ENCODE assay signal across 8 cellular contexts in the genomic region with DNA sequence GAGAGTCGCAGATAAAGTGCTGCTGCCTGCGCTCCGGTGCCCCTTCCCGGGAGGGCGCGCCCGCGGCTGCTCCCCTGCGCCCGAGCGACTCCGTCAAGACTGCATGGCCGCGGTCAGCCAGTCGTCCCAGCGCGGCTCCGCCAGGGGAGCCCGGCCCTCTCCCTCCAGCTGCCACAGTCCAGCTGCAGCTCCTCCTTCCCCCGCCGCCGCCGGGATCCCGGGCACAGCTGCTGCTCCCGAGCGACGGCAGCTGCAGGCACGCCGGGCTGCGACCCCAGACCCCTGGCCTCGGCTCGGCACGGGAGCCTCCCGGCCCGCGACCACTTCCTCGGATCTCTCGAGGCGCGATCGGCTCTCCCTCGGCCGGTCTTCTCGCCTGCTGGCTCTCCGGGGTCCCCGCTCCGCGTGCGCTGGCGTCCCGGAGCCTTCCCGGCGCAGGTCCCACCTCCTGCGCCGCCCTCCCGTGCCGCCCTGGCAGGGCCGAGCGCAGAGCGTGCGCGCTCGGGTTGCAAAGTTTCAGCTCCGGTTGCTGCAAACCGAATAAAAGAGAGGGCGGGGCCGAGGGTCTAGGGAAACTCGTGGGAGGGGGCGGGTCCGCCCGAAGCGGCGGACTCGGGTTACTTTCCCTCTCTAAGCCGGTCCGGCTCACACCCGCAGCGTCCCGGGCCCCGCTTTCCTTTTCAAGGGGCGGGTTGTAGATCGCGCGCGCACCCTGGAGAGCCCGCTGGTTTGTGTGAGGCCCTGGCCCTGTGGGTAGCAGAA. TPM values are rescaled to one million over a fixed set of nuclear protein-coding genes. Genes with fewer than 3 reads are reported as not detected.
DNase-seq lines count a peak whose midpoint lies in the region; ATAC-seq and TF ChIP-seq lines count a peak whose summit lies in the region.

A gene (minus strand): TSS at position 542 of the 762 bp plus-strand sequence. CDS start 571 bp downstream, outside the sequence.

- H3K79me2 ChIP-seq in GM23248 (ENCODE audit: insufficient read depth), result peaks cover 21% of the 10 kb centered on the region
- no peaks in the 10 kb centered on the region for H3K79me2 ChIP-seq in KMS-11 (ENCODE audit: insufficient read depth, low read depth)

- H3K9ac ChIP-seq in GM23248 (peak within 1 kb of the TSS; percentile 79), KMS-11 (no peak within 1 kb of the TSS)

- H3K4me3 ChIP-seq in GM23248 (peak within 1 kb of the TSS; percentile 85), KMS-11 (IDR thresholded peaks at IDR 0.05; ENCODE audit: insufficient read depth, low read depth, low read length) (no peak within 1 kb of the TSS), cardiac fibroblast (replicated peaks in 1 of 2; ENCODE audit: low read depth in 2 of 2, low read length in 2 of 2) (peak within 1 kb of the TSS; percentile 71 to 91), gastrocnemius medialis (peak within 1 kb of the TSS; percentile 74 to 83 (median 78))

- H2AFZ ChIP-seq in GM23248 (peak within 1 kb of the TSS; percentile 87), KMS-11 (ENCODE audit: low read depth) (peak within 1 kb of the TSS; percentile 22; the same call in 1 of the 2 replicates)

- H3K9me2 ChIP-seq in GM23248 (ENCODE audit: insufficient read depth), result no peaks in the 10 kb centered on the region

- peak; percentile 81 for ATAC-seq in gastrocnemius medialis
- no peak for ATAC-seq in GM18519 (IDR thresholded peaks at IDR 0.05; ENCODE audit: low FRiP score, unreplicated experiment)

- no peaks in the 10 kb centered on the region for H3K27me3 ChIP-seq in GM23248 (replicated peaks; ENCODE audit: insufficient read depth)
- no peaks in the 10 kb centered on the region for H3K27me3 ChIP-seq in KMS-11 (ENCODE audit: insufficient read depth, low read depth)
- no peaks in the 10 kb centered on the region for H3K27me3 ChIP-seq in gastrocnemius medialis

- peak; percentile 88 for DNase-seq in GM04504 (ENCODE audit: low read depth)
- peak; percentile 90 for DNase-seq in GM23248
- peak; percentile 74 for DNase-seq in RWPE1 (ENCODE audit: low spot score)
- peak; percentile 83 to 96 for DNase-seq in cardiac fibroblast (ENCODE audit: low read depth in 2 of 2)
- peak; percentile 90 for DNase-seq in iPS-NIHi11 (ENCODE audit: low spot score)
- peak; percentile 70 to 71 for DNase-seq in gastrocnemius medialis

- H3K27ac ChIP-seq in GM23248 (peak within 1 kb of the TSS; percentile 84), KMS-11 (no peak within 1 kb of the TSS), RWPE1 (peak within 1 kb of the TSS; percentile 89), gastrocnemius medialis (peak within 1 kb of the TSS; percentile 79 to 90 (median 86))

- H4K20me1 ChIP-seq in GM23248 (ENCODE audit: insufficient read depth) (no peaks in the 10 kb centered on the region), KMS-11 (ENCODE audit: insufficient read depth) (no peaks in the 10 kb centered on the region)

- H3K4me2 ChIP-seq in GM23248 (ENCODE audit: unreplicated experiment) (peak within 1 kb of the TSS; percentile 95), KMS-11 (0 out of 2 replicates have a peak within 1 kb of the TSS, but pooled peaks have one; percentile 12)

- TF ChIP-seq POLR2A in gastrocnemius medialis (IDR thresholded peaks at IDR 0.05), result peak; percentile 49 to 78

- CTCF ChIA-PET in RWPE1 (lab: Yijun Ruan, JAX), result interaction anchor here (0.6 to 1.0 kb wide), 4 partner anchors 45 to 236 kb away, joined by 3 to 4 read pairs (median 3); no protein-coding TSS in a partner anchor

- peaks cover 7% of the 10 kb centered on the region; the same call in 1 of the 2 replicates for H3F3A ChIP-seq in GM23248 (ENCODE audit: insufficient read depth)

- intact Hi-C loops in gastrocnemius medialis (cut with DNase I; ENCODE audit: low total_unique reads), result loop anchor here (10.0 kb wide), 1 partner anchor 224 kb away; a partner anchor contains a TSS

- in situ Hi-C loops in GM23248 (cut with MboI) (no loop called here), gastrocnemius medialis (cut with MboI; ENCODE audit: low sequenced_read_pairs in 4 of 4) (loop anchor here in 1 of 4 donors (25.0 kb wide), 1 partner anchor 98 kb away; no protein-coding TSS in a partner anchor)

- peaks cover 9% of the 10 kb centered on the region for H3K4me1 ChIP-seq in GM23248 (ENCODE audit: insufficient read depth)
- H3K4me1 ChIP-seq in KMS-11 (ENCODE audit: low read depth, poor library complexity, severe bottlenecking), result no peaks in the 10 kb centered on the region
- H3K4me1 ChIP-seq in gastrocnemius medialis, result peaks cover 12 to 18% of the 10 kb centered on the region in 2 donors

- no peaks in the 10 kb centered on the region for H3K9me3 ChIP-seq in GM23248 (ENCODE audit: low read depth)
- H3K9me3 ChIP-seq in gastrocnemius medialis, result no peaks in the 10 kb centered on the region

- TF ChIP-seq CTCF in KMS-11 (conservative IDR thresholded peaks at IDR 0.05; ENCODE audit: low read depth, low read length) (no peak), RWPE1 (conservative IDR thresholded peaks at IDR 0.05; ENCODE audit: low read depth) (no peak), cardiac fibroblast (IDR thresholded peaks at IDR 0.05; ENCODE audit: low read depth, low read length) (no peak), gastrocnemius medialis (IDR thresholded peaks at IDR 0.05 in 4 of 5, conservative IDR thresholded peaks at IDR 0.05 in 1 of 5) (no peak)

- POLR2A ChIA-PET in RWPE1 (lab: Yijun Ruan, JAX; ENCODE audit: low non-redundant PET), result interaction anchor here (0.6 kb wide), 3 partner anchors 13 to 71 kb away, joined by 3 to 14 read pairs (median 4); no protein-coding TSS in a partner anchor

- no peaks in the 10 kb centered on the region for H3K36me3 ChIP-seq in GM23248 (ENCODE audit: low read depth)
- H3K36me3 ChIP-seq in KMS-11 (ENCODE audit: insufficient read depth), result no peaks in the 10 kb centered on the region
- no peaks in the 10 kb centered on the region for H3K36me3 ChIP-seq in gastrocnemius medialis

- 1% methylated on average over 61 to 68 of the region's 86 CpGs for WGBS in GM23248 (ENCODE audit: low coverage in 1 of 2, low lambda C conversion rate in 2 of 2, missing lambda C conversion rate in 2 of 2), 2 experiments

RNA-seq across cellular contexts. Expression of the gene that starts here (rescaled TPM):
- total RNA-seq in GM23248 (2014; rRNA removed; shearing (Covaris generic)), result 1.7 and 2.4 TPM in 2 replicates
- polyA plus RNA-seq in GM23248 (2016; fragmentation: Nextera tagmentation; extraction: Ambion mirVana), result 1.9 TPM in 2 replicates
- 1 to 10 TPM in 3 of 4 donors, under 1 TPM in 1; 0.70 to 4.6 (median 2.9) TPM for total RNA-seq in gastrocnemius medialis
